ENCODE assay signal across 32 cellular contexts in the genomic region with DNA sequence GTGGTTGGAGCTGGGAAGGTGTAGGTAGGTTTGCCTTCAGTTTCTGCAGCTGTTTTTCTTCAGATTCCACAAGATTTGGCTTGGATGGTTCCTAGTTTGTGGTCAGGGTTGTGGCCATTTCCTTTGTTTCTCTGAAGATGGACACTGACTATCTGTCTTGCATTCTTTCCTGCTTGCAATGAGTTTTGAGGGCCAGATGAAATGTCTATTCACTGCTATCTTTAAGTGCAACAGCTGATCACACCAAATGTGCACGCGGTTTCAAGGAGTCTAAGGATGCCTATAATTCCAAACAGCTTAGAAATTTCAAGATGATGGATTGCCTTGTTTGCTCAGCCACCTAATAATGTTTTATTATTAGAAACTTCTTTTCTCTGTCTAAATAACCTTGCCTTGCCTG. TPM values are rescaled to one million over a fixed set of nuclear protein-coding genes. Genes with fewer than 3 reads are reported as not detected.
DNase-seq lines count a peak whose midpoint lies in the region; ATAC-seq and TF ChIP-seq lines count a peak whose summit lies in the region.
"Had no signal": no experiment of that assay in that cellular context is flagged by ENCODE, and none has a peak within 500 bp of the region (broad histone marks: within the 10 kb centered on the region; RNA-seq: fewer than 3 reads in every experiment).

No MANE protein-coding gene starts in this region.

- H4K8ac ChIP-seq in mesenchymal stem cell (ENCODE audit: low read length): no peak overlapping the region

- no peak overlapping the region for H2AK5ac ChIP-seq in mesenchymal stem cell (ENCODE audit: low read length, severe bottlenecking)

- H3K4me3 ChIP-seq in astrocyte of the spinal cord (ENCODE audit: low read depth, low read length) (no peak overlapping the region), mesenchymal stem cell (ENCODE audit: insufficient read depth in 1 of 2, low read depth in 1 of 2, low read length in 2 of 2) (no peak overlapping the region)
- H3K4me3 ChIP-seq: esophagus muscularis mucosa, gastroesophageal sphincter, HAP-1, tibial nerve had no signal

- no peak overlapping the region for H2BK15ac ChIP-seq in mesenchymal stem cell (ENCODE audit: low read depth, poor library complexity, severe bottlenecking)

- in situ Hi-C loops in astrocyte of the spinal cord (cut with HindIII; ENCODE audit: low sequenced_read_pairs): no loop called here

- peaks cover 57% of the 10 kb centered on the region for H3K27me3 Mint-ChIP-seq in stimulated activated naive CD8-positive, alpha-beta T cell treated with anti-CD3 and anti-CD28 coated beads, Interleukin-15, amount 100 ng/mL, for 72 hours

- H3K36me3 ChIP-seq in mesenchymal stem cell (ENCODE audit: control insufficient read depth in 1 of 2, insufficient read depth in 2 of 2, low read depth in 1 of 2, low read length in 2 of 2): no peaks in the 10 kb centered on the region
- H3K36me3 ChIP-seq: BE2C, esophagus muscularis mucosa, gastroesophageal sphincter, HAP-1, tibial nerve had no signal

- H2BK5ac ChIP-seq in mesenchymal stem cell (ENCODE audit: low read depth, low read length, poor library complexity, severe bottlenecking): no peak overlapping the region

- ATAC-seq in GM21619 (IDR thresholded peaks at IDR 0.05; ENCODE audit: unreplicated experiment): no peak
- ATAC-seq in stimulated activated naive CD8-positive, alpha-beta T cell treated with anti-CD3 and anti-CD28 coated beads, Interleukin-15, amount 100 ng/mL, for 72 hours: no peak
- ATAC-seq: gastroesophageal sphincter; left ventricle myocardium superior; natural killer cell treated with Interleukin-12 subunit alpha and Interleukin-12 subunit beta and Interleukin-15 and Interleukin-18, amount 100 ng/mL, for 72 hours; PC-3 had no signal

- no peak overlapping the region for H3K27ac Mint-ChIP-seq in stimulated activated naive CD8-positive, alpha-beta T cell treated with anti-CD3 and anti-CD28 coated beads, Interleukin-15, amount 100 ng/mL, for 72 hours
- H3K27ac Mint-ChIP-seq: activated CD4-positive, alpha-beta T cell treated with anti-CD3 and anti-CD28 coated beads, Interleukin-2, amount 10 ng/mL, durations not matched to agents 24 days and 14 days; CD8-positive, alpha-beta memory T cell; natural killer cell treated with Interleukin-12 subunit alpha and Interleukin-12 subunit beta and Interleukin-15 and Interleukin-18, amount 100 ng/mL, for 72 hours had no signal

- no peak overlapping the region for H3K14ac ChIP-seq in mesenchymal stem cell (ENCODE audit: low read length in 2 of 2)

- H4K91ac ChIP-seq in mesenchymal stem cell (ENCODE audit: low read length): no peak overlapping the region

- H3K4ac ChIP-seq in mesenchymal stem cell (ENCODE audit: low read depth in 1 of 2, low read length in 2 of 2): no peak overlapping the region

- H3K9me3 ChIP-seq in mesenchymal stem cell (ENCODE audit: control insufficient read depth, low read length): no peaks in the 10 kb centered on the region
- H3K9me3 ChIP-seq: BE2C, esophagus muscularis mucosa, HAP-1, tibial nerve had no signal

- H3K27me3 ChIP-seq in mesenchymal stem cell (ENCODE audit: control insufficient read depth in 1 of 2, insufficient read depth in 1 of 2, low read length in 2 of 2): peaks cover 0 to 9% of the 10 kb centered on the region in 2 experiments
- H3K27me3 ChIP-seq: BE2C had no signal

- H3K79me1 ChIP-seq in mesenchymal stem cell (replicated peaks; ENCODE audit: low read length, poor library complexity, severe bottlenecking): no peaks in the 10 kb centered on the region

- DNase-seq in A172 (ENCODE audit: low spot score): peak; percentile 69
- DNase-seq in HS-27A (ENCODE audit: low read depth): peak; percentile 50
- peak; percentile 29 for DNase-seq in astrocyte of the spinal cord (ENCODE audit: low read depth, low spot score)
- DNase-seq in mesenchymal stem cell: peak; percentile 43
- no peak for DNase-seq in DMS53 treated with DMSO at 0.1 percent for 48 hours (lab: John Stamatoyannopoulos, UW; ENCODE audit: unreplicated experiment)
- no peak for DNase-seq in stimulated activated naive CD8-positive, alpha-beta T cell treated with anti-CD3 and anti-CD28 coated beads, Interleukin-15, amount 100 ng/mL, for 72 hours
- DNase-seq in DMS79 treated with DMSO at 0.1 percent for 48 hours (lab: John Stamatoyannopoulos, UW): no peak
- DNase-seq: activated CD4-positive, alpha-beta T cell treated with anti-CD3 and anti-CD28 coated beads, Interleukin-2, amount 10 ng/mL, durations not matched to agents 24 days and 14 days; activated naive CD4-positive, alpha-beta T cell; activated T-cell treated with anti-CD3 and anti-CD28 coated beads, Interleukin-2, amount 50 U/mL, for 48 hours; BE2C; CD8-positive, alpha-beta memory T cell; DMS153; GDM1; hypothalamus; left ventricle myocardium superior; NCI-H1694; NCI-H510A treated with DMSO at 0.1 percent for 48 hours; PC-3; Right ventricle myocardium superior; stimulated activated CD4-positive, alpha-beta T cell treated with anti-CD3 and anti-CD28 coated beads, Interleukin-2, amount 100 ng/mL, for 24 hours; SW 1271 had no signal

- H3K18ac ChIP-seq in mesenchymal stem cell (ENCODE audit: low read depth in 1 of 2, low read length in 2 of 2): peak overlapping the region in 1 of 2 experiments; percentile 43

- H3K4me1 Mint-ChIP-seq in stimulated activated naive CD8-positive, alpha-beta T cell treated with anti-CD3 and anti-CD28 coated beads, Interleukin-15, amount 100 ng/mL, for 72 hours: no peaks in the 10 kb centered on the region
- H3K4me1 Mint-ChIP-seq: activated CD4-positive, alpha-beta T cell treated with anti-CD3 and anti-CD28 coated beads, Interleukin-2, amount 10 ng/mL, durations not matched to agents 24 days and 14 days; CD8-positive, alpha-beta memory T cell had no signal

- 24% methylated on average over 2 of the region's 2 CpGs for WGBS in mesenchymal stem cell

- H3K4me3 Mint-ChIP-seq in stimulated activated naive CD8-positive, alpha-beta T cell treated with anti-CD3 and anti-CD28 coated beads, Interleukin-15, amount 100 ng/mL, for 72 hours: no peak overlapping the region
- H3K4me3 Mint-ChIP-seq: activated CD4-positive, alpha-beta T cell treated with anti-CD3 and anti-CD28 coated beads, Interleukin-2, amount 10 ng/mL, durations not matched to agents 24 days and 14 days; CD8-positive, alpha-beta memory T cell; natural killer cell treated with Interleukin-12 subunit alpha and Interleukin-12 subunit beta and Interleukin-15 and Interleukin-18, amount 100 ng/mL, for 72 hours had no signal

- H2AFZ ChIP-seq in mesenchymal stem cell (ENCODE audit: low read depth, low read length): no peak overlapping the region

- H3K27ac ChIP-seq in mesenchymal stem cell (ENCODE audit: low read length, poor library complexity, severe bottlenecking): no peak overlapping the region
- H3K27ac ChIP-seq: KMS-11, tibial nerve had no signal

- H3K4me2 ChIP-seq in mesenchymal stem cell (ENCODE audit: low read length, poor library complexity, severe bottlenecking): no peak overlapping the region
- H3K4me2 ChIP-seq: KMS-11 had no signal

- H3K9ac ChIP-seq in mesenchymal stem cell (ENCODE audit: low read length): no peak overlapping the region
- H3K9ac ChIP-seq: KMS-11 had no signal

- no peaks in the 10 kb centered on the region for H3K9me3 Mint-ChIP-seq in stimulated activated naive CD8-positive, alpha-beta T cell treated with anti-CD3 and anti-CD28 coated beads, Interleukin-15, amount 100 ng/mL, for 72 hours
- H3K9me3 Mint-ChIP-seq: natural killer cell treated with Interleukin-12 subunit alpha and Interleukin-12 subunit beta and Interleukin-15 and Interleukin-18, amount 100 ng/mL, for 72 hours had no signal

- no peak for TF ChIP-seq CTCF in astrocyte of the spinal cord (IDR thresholded peaks at IDR 0.05; ENCODE audit: low read depth, low read length)

- no peak overlapping the region for H2BK120ac ChIP-seq in mesenchymal stem cell (ENCODE audit: low read depth, low read length)

- no peak overlapping the region for H2BK12ac ChIP-seq in mesenchymal stem cell (ENCODE audit: low read length in 2 of 2)

- peaks cover 3% of the 10 kb centered on the region for H3K4me1 ChIP-seq in mesenchymal stem cell (ENCODE audit: control insufficient read depth, insufficient read depth, low read depth, low read length)
- H3K4me1 ChIP-seq: tibial nerve had no signal

- H3K23ac ChIP-seq in mesenchymal stem cell (ENCODE audit: low read length in 2 of 2): no peak overlapping the region

RNA-seq across cellular contexts. Expression of gene IL20RA, which starts 28.4 kb away (rescaled TPM):
- not detected in 2 replicates for total RNA-seq in A172 (2014; rRNA removed; shearing (Covaris generic))
- 1.4 TPM for polyA plus RNA-seq in mesenchymal stem cell (2013, experiment 1 of 2)
- 1.2 TPM for polyA plus RNA-seq in mesenchymal stem cell (2013, experiment 2 of 2)
- total RNA-seq: A673; activated CD4-positive, alpha-beta T cell treated with anti-CD3 and anti-CD28 coated beads, Interleukin-2, amount 10 ng/mL, durations not matched to agents 24 days and 14 days; CD8-positive, alpha-beta memory T cell; natural killer cell treated with Interleukin-12 subunit alpha and Interleukin-12 subunit beta and Interleukin-15 and Interleukin-18, amount 100 ng/mL, for 72 hours; osteocyte; renal cortical epithelial cell had no signal
- polyA plus RNA-seq: CD8-positive, alpha-beta memory T cell had no signal

Comparison
In these comparisons a context has a peak if more than half of its experiments do, and no peak if none do; other contexts are left out.
1. DNase-seq: peak in A172 (single experiment), HS-27A (single experiment), astrocyte of the spinal cord (single experiment) and mesenchymal stem cell (single experiment); none in DMS53 treated with DMSO at 0.1 percent for 48 hours (single experiment), stimulated activated naive CD8-positive, alpha-beta T cell treated with anti-CD3 and anti-CD28 coated beads, Interleukin-15, amount 100 ng/mL, for 72 hours (0 of 2) and DMS79 treated with DMSO at 0.1 percent for 48 hours (single experiment).